1 cellular context compared by ENCODE assay signal in genomic region chr12:6355491-6356373, GRCh38.
A peak's percentile ranks its signal among the peaks of the same experiment; 100 is the strongest.
TF ChIP-seq lines count a peak whose summit lies in the region.

No MANE protein-coding gene starts in this region.

TF ChIP-seq in HepG2, 621 proteins besides CTCF, POLR2A, EP300 and RAD21:
- TF ChIP-seq ZEB1 (IDR thresholded peaks at IDR 0.05; ENCODE audit: insufficient replicate concordance, low read depth) (peak; percentile 37), ZNF607 (CRISPR knock-in tag; IDR thresholded peaks at IDR 0.05; ENCODE audit: borderline replicate concordance) (no peak), FOXO4 (CRISPR knock-in tag; conservative IDR thresholded peaks at IDR 0.05) (no peak), PRDM15 (CRISPR knock-in tag; IDR thresholded peaks at IDR 0.05) (peak; percentile 89), ZKSCAN1 (IDR thresholded peaks at IDR 0.05; ENCODE audit: low read length) (0 out of 2 replicates have a peak, but pooled peaks have one; percentile 20), STAG1 (CRISPR knock-in tag; IDR thresholded peaks at IDR 0.05) (peak; percentile 46), HOXA9 (CRISPR knock-in tag; IDR thresholded peaks at IDR 0.05; ENCODE audit: borderline replicate concordance) (no peak), MTERF4 (CRISPR knock-in tag; IDR thresholded peaks at IDR 0.05) (no peak), KDM4B (CRISPR knock-in tag; IDR thresholded peaks at IDR 0.05) (no peak), CSRNP2 (CRISPR knock-in tag; conservative IDR thresholded peaks at IDR 0.05; ENCODE audit: low read depth) (no peak), MAFF (IDR thresholded peaks at IDR 0.05; ENCODE audit: low read depth, low read length) (no peak), ZNF407 (CRISPR knock-in tag; IDR thresholded peaks at IDR 0.05; ENCODE audit: not compliant biosample characterization) (no peak), ZNF891 (CRISPR knock-in tag; IDR thresholded peaks at IDR 0.05) (no peak)
